Comparison of ENCODE assay signal across 13 cellular contexts in the genomic region with DNA sequence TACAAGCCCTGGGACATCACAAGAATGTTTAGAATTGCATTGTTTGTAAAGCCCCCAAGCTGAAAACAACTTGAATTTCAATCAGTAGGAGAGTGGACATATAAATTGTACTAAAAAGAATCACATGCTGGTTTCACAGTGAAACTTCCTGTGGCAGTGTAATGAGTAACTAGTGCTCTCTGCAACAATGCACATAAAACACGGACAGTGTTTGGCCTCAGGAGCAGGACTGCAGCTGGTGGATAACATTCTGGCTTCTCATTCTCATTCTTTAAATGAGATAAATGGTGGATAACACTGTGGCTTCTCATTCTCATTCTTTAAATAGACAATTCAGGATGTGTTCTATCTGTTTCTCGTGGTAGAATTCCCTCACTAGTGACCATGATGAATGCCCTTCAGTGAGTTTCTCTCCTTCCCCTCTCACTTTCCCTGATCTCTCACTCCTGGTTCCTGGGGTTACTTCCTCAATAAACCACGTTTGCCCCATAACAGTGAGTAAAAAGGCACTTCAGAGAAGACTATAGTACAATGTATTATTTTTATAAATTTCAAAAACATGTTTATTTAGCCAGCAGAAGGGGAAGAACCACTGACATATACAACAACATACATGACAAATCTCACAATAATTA. TPM values are rescaled to one million over a fixed set of nuclear protein-coding genes. Genes with fewer than 3 reads are reported as not detected.
DNase-seq lines count a peak whose midpoint lies in the region; ATAC-seq and TF ChIP-seq lines count a peak whose summit lies in the region.
"Had no signal": no experiment of that assay in that cellular context is flagged by ENCODE, and none has a peak within 500 bp of the region (broad histone marks: within the 10 kb centered on the region; RNA-seq: fewer than 3 reads in every experiment).

No MANE protein-coding gene starts in this region.

- no peak overlapping the region for H3K4me2 ChIP-seq in neuronal stem cell (ENCODE audit: insufficient read depth, low read length, poor library complexity, severe bottlenecking)

- TF ChIP-seq CTCF in omental fat pad (IDR thresholded peaks at IDR 0.05): no peak

- H3K4me1 ChIP-seq in neuronal stem cell (ENCODE audit: control insufficient read depth in 2 of 2, insufficient read depth in 1 of 2, low read depth in 1 of 2, low read length in 2 of 2): no peaks in the 10 kb centered on the region

- H3K27ac ChIP-seq in neuronal stem cell (replicated peaks; ENCODE audit: low read length): no peak overlapping the region
- H3K27ac ChIP-seq: brain microvascular endothelial cell had no signal

- no peaks in the 10 kb centered on the region for H3K79me1 ChIP-seq in neuronal stem cell (ENCODE audit: low read depth, low read length)

- WGBS in neuronal stem cell (ENCODE audit: extremely low coverage in 2 of 2, insufficient read length in 2 of 2, insufficient replicate concordance in 1 of 2), 2 donors: no CpG with 5 or more reads among the region's 3 CpGs

- no peak overlapping the region for H3K23ac ChIP-seq in neuronal stem cell (ENCODE audit: low read depth, low read length, poor library complexity)

- H2BK120ac ChIP-seq in neuronal stem cell (ENCODE audit: low read depth, low read length): no peak overlapping the region

- H2BK5ac ChIP-seq in neuronal stem cell (ENCODE audit: low read length): no peak overlapping the region

- no peaks in the 10 kb centered on the region for H3K27me3 ChIP-seq in neuronal stem cell (ENCODE audit: control insufficient read depth in 3 of 3, insufficient read depth in 3 of 3, low read depth in 1 of 3, low read length in 3 of 3)
- H3K27me3 ChIP-seq: brain microvascular endothelial cell had no signal

- peaks cover 3 to 5% of the 10 kb centered on the region in 2 donors for H3K9me3 ChIP-seq in neuronal stem cell (replicated peaks in 1 of 2; ENCODE audit: control insufficient read depth in 2 of 2, insufficient read depth in 1 of 2, low read depth in 1 of 2, low read length in 2 of 2)

- H3K18ac ChIP-seq in neuronal stem cell (ENCODE audit: low read length): no peak overlapping the region

- no peak overlapping the region for H4K91ac ChIP-seq in neuronal stem cell (ENCODE audit: low read depth, low read length, poor library complexity)

- H3K4me3 ChIP-seq in neuronal stem cell (ENCODE audit: low read length in 2 of 2): no peak overlapping the region

- peak overlapping the region; percentile 16 for H2AFZ ChIP-seq in neuronal stem cell (ENCODE audit: low read length)

- H3K36me3 ChIP-seq in neuronal stem cell (replicated peaks in 1 of 2; ENCODE audit: control insufficient read depth in 2 of 2, insufficient read depth in 2 of 2, low read length in 2 of 2): no peaks in the 10 kb centered on the region
- H3K36me3 ChIP-seq: brain microvascular endothelial cell had no signal

- H2BK12ac ChIP-seq in neuronal stem cell (ENCODE audit: low read length): no peak overlapping the region

- no peak overlapping the region for H3K4ac ChIP-seq in neuronal stem cell (ENCODE audit: low read length)

- H3K9ac ChIP-seq in neuronal stem cell (ENCODE audit: low read depth, low read length, poor library complexity): no peak overlapping the region

- no peak overlapping the region for H4K8ac ChIP-seq in neuronal stem cell (ENCODE audit: low read depth, low read length)

- peak; percentile 98 for ATAC-seq in GM18907 (IDR thresholded peaks at IDR 0.05; ENCODE audit: unreplicated experiment)
- peak; percentile 87 for ATAC-seq in HG02763 (IDR thresholded peaks at IDR 0.05; ENCODE audit: unreplicated experiment)
- no peak for ATAC-seq in omental fat pad (ENCODE audit: low FRiP score)

- DNase-seq in MV-4-11 (lab: John Stamatoyannopoulos, UW): peak; percentile 2
- no peak for DNase-seq in neuronal stem cell (ENCODE audit: low spot score)
- no peak for DNase-seq in omental fat pad (ENCODE audit: low spot score)
- DNase-seq in NCI-H187 (lab: John Stamatoyannopoulos, UW): no peak
- no peak for DNase-seq in NCI-H2196 (lab: John Stamatoyannopoulos, UW; ENCODE audit: unreplicated experiment)
- no peak for DNase-seq in DMS 273 treated with DMSO at 0.1 percent for 48 hours (lab: John Stamatoyannopoulos, UW)
- DNase-seq: activated CD4-positive, alpha-beta T cell treated with anti-CD3 and anti-CD28 coated beads, Interleukin-2, amount 50 U/mL, for 48 hours; brain microvascular endothelial cell; midbrain; NCI-H146; stimulated activated CD4-positive, alpha-beta T cell treated with anti-CD3 and anti-CD28 coated beads, Interleukin-2, amount 100 ng/mL, for 48 hours had no signal

- H2BK15ac ChIP-seq in neuronal stem cell (ENCODE audit: low read length): no peak overlapping the region

- no peak overlapping the region for H2AK5ac ChIP-seq in neuronal stem cell (ENCODE audit: low read depth, low read length)

- H3K14ac ChIP-seq in neuronal stem cell (ENCODE audit: low read length): no peak overlapping the region

RNA-seq across cellular contexts. Expression of gene SLC22A2, which starts 59.9 kb away (rescaled TPM):
- polyA plus RNA-seq in neuronal stem cell (2013, experiment 1 of 2): not detected
- not detected for polyA plus RNA-seq in neuronal stem cell (2013, experiment 2 of 2)
- not detected for total RNA-seq in omental fat pad
